ENCODE assay signal across 21 cellular contexts in genomic region chr3:31568649-31569048, GRCh38. TPM values are rescaled to one million over a fixed set of nuclear protein-coding genes. Genes with fewer than 3 reads are reported as not detected.
A peak's percentile ranks its signal among the peaks of the same experiment; 100 is the strongest.
DNase-seq lines count a peak whose midpoint lies in the region; ATAC-seq, FAIRE-seq and TF ChIP-seq lines count a peak whose summit lies in the region.
"Had no signal": no experiment of that assay in that cellular context is flagged by ENCODE, and none has a peak within 500 bp of the region (broad histone marks: within the 10 kb centered on the region; RNA-seq: fewer than 3 reads in every experiment).

No MANE protein-coding gene starts in this region.

- peak; percentile 29 for FAIRE-seq in kidney (lab: Jason Lieb, UNC)
- FAIRE-seq: A204.1, D721Med, G401.6 had no signal

- H4K20me1 ChIP-seq in GM23338 (replicated peaks; ENCODE audit: insufficient read depth) (peaks cover 76% of the 10 kb centered on the region), Loucy (ENCODE audit: insufficient read depth, low read length, poor library complexity, severe bottlenecking) (peaks cover 97% of the 10 kb centered on the region)

- no peak for TF ChIP-seq CTCF in GM23338 (conservative IDR thresholded peaks at IDR 0.05; ENCODE audit: low read depth in 2 of 2)
- TF ChIP-seq CTCF in Loucy (conservative IDR thresholded peaks at IDR 0.05; ENCODE audit: low read length), result no peak
- TF ChIP-seq CTCF in kidney (IDR thresholded peaks at IDR 0.05; ENCODE audit: borderline replicate concordance, extremely low read depth, insufficient read depth), result no peak
- no peak for TF ChIP-seq CTCF in mesothelial cell of epicardium (IDR thresholded peaks at IDR 0.05; ENCODE audit: unreplicated experiment)
- TF ChIP-seq CTCF in stomach (IDR thresholded peaks at IDR 0.05), result no peak

- H3K27me3 ChIP-seq in GM23338 (ENCODE audit: insufficient read depth) (no peaks in the 10 kb centered on the region), Loucy (ENCODE audit: insufficient read depth, low read length, poor library complexity, severe bottlenecking) (no peaks in the 10 kb centered on the region), stomach (no peaks in the 10 kb centered on the region)

- peaks cover 53% of the 10 kb centered on the region for H3K4me1 Mint-ChIP-seq in GM23338
- peaks cover 54% of the 10 kb centered on the region for H3K4me1 Mint-ChIP-seq in activated T-helper 17 cell treated with anti-CD3 and anti-CD28 coated beads, Interleukin-2, amount 50 U/mL, for 72 hours
- H3K4me1 Mint-ChIP-seq in mesothelial cell of epicardium, result peaks cover 29% of the 10 kb centered on the region

- H3K79me2 ChIP-seq in GM23338 (replicated peaks; ENCODE audit: insufficient read depth), result peaks cover 97% of the 10 kb centered on the region
- H3K79me2 ChIP-seq in Loucy (ENCODE audit: insufficient read depth, low read length), result peaks cover 97% of the 10 kb centered on the region

- no peak for DNase-seq in GM23338 (ENCODE audit: low spot score)
- no peak for DNase-seq in kidney
- DNase-seq in activated CD4-positive, alpha-beta T cell treated with anti-CD3 and anti-CD28 coated beads, Interleukin-2, amount 50 U/mL, for 1 hour, result no peak
- DNase-seq in NCI-H2227 treated with DMSO at 0.1 percent for 48 hours (lab: John Stamatoyannopoulos, UW), result no peak
- no peak for DNase-seq in mesothelial cell of epicardium (ENCODE audit: low spot score in 2 of 2, unreplicated experiment in 2 of 2)
- no peak for DNase-seq in stomach
- DNase-seq: AML-193; Caco-2; CD4-positive, alpha-beta T cell; GOT3; H7; HFFc6 had no signal

- no peaks in the 10 kb centered on the region for H3K36me3 ChIP-seq in GM23338 (ENCODE audit: insufficient read depth)
- H3K36me3 ChIP-seq in Loucy (ENCODE audit: insufficient read depth, low read length), result peaks cover 81% of the 10 kb centered on the region
- H3K36me3 ChIP-seq in kidney (ENCODE audit: control insufficient read depth in 1 of 2, insufficient read depth in 2 of 2, low read length in 2 of 2), result no peaks in the 10 kb centered on the region
- H3K36me3 ChIP-seq in stomach, result no peaks in the 10 kb centered on the region

- TF ChIP-seq EP300 in stomach (IDR thresholded peaks at IDR 0.05), result no peak

- TF ChIP-seq POLR2A in stomach (IDR thresholded peaks at IDR 0.05), result no peak

- H2AFZ ChIP-seq in GM23338 (no peak overlapping the region), Loucy (ENCODE audit: low read length) (no peak overlapping the region)

- H3K36me3 Mint-ChIP-seq in GM23338 (ENCODE audit: low read depth), result no peaks in the 10 kb centered on the region
- no peaks in the 10 kb centered on the region for H3K36me3 Mint-ChIP-seq in activated T-helper 17 cell treated with anti-CD3 and anti-CD28 coated beads, Interleukin-2, amount 50 U/mL, for 72 hours (ENCODE audit: low read depth)
- no peaks in the 10 kb centered on the region for H3K36me3 Mint-ChIP-seq in mesothelial cell of epicardium

- 88 to 96% (median 95%) methylated on average over 1 of the region's 1 CpG for WGBS in stomach, 5 donors

- H3F3A ChIP-seq in GM23338 (replicated peaks; ENCODE audit: low read depth), result no peaks in the 10 kb centered on the region
- peaks cover 56% of the 10 kb centered on the region for H3F3A ChIP-seq in Loucy (ENCODE audit: low read depth)

- H3K9me3 Mint-ChIP-seq in GM23338, result no peaks in the 10 kb centered on the region
- H3K9me3 Mint-ChIP-seq in activated T-helper 17 cell treated with anti-CD3 and anti-CD28 coated beads, Interleukin-2, amount 50 U/mL, for 72 hours, result no peaks in the 10 kb centered on the region
- no peaks in the 10 kb centered on the region for H3K9me3 Mint-ChIP-seq in mesothelial cell of epicardium
- H3K9me3 Mint-ChIP-seq: CD4-positive, alpha-beta T cell; HFFc6; IgD-negative memory B cell had no signal

- H3K4me3 Mint-ChIP-seq in GM23338 (no peak overlapping the region), mesothelial cell of epicardium (no peak overlapping the region)
- H3K4me3 Mint-ChIP-seq in activated T-helper 17 cell treated with anti-CD3 and anti-CD28 coated beads, Interleukin-2, amount 50 U/mL, for 72 hours, result peak overlapping the region; percentile 44
- H3K4me3 Mint-ChIP-seq: HFFc6 had no signal

- H3K9me3 ChIP-seq in Loucy (ENCODE audit: insufficient read depth, low read depth, low read length) (no peaks in the 10 kb centered on the region), kidney (ENCODE audit: control insufficient read depth in 1 of 2, low read length in 2 of 2) (no peaks in the 10 kb centered on the region), stomach (no peaks in the 10 kb centered on the region)
- H3K9me3 ChIP-seq: Caco-2 had no signal

- intact Hi-C loops in kidney (cut with DNase I) (no loop called here), stomach (cut with DNase I; ENCODE audit: low total_unique reads) (no loop called here)

- no peak overlapping the region for H3K9ac ChIP-seq in Loucy (ENCODE audit: low read depth, low read length, poor library complexity, severe bottlenecking)
- H3K9ac ChIP-seq in kidney (ENCODE audit: low read length in 2 of 2), result no peak overlapping the region

- H3K4me1 ChIP-seq in GM23338 (ENCODE audit: insufficient read depth) (peaks cover 63% of the 10 kb centered on the region), Loucy (ENCODE audit: insufficient read depth, low read length, poor library complexity, severe bottlenecking) (peaks cover 86% of the 10 kb centered on the region), kidney (ENCODE audit: control insufficient read depth in 1 of 2, insufficient read depth in 1 of 2, low read depth in 1 of 2, low read length in 2 of 2) (peaks cover 0 to 3% of the 10 kb centered on the region in 2 donors), stomach (peaks cover 0 to 85% (median 54%) of the 10 kb centered on the region in 4 donors)

- H3K27ac Mint-ChIP-seq in GM23338, result no peak overlapping the region
- H3K27ac Mint-ChIP-seq in activated T-helper 17 cell treated with anti-CD3 and anti-CD28 coated beads, Interleukin-2, amount 50 U/mL, for 72 hours, result no peak overlapping the region
- H3K27ac Mint-ChIP-seq in mesothelial cell of epicardium, result no peak overlapping the region
- H3K27ac Mint-ChIP-seq: CD4-positive, alpha-beta T cell; HFFc6; IgD-negative memory B cell had no signal

- no peak for ATAC-seq in GM23338
- ATAC-seq in activated T-helper 17 cell treated with anti-CD3 and anti-CD28 coated beads, Interleukin-2, amount 50 U/mL, for 72 hours (replicated peaks), result no peak
- ATAC-seq: HCT116, HepG2 had no signal

- H3K9me2 ChIP-seq in GM23338 (ENCODE audit: insufficient read depth) (no peaks in the 10 kb centered on the region), Loucy (replicated peaks; ENCODE audit: low read depth, low read length) (no peaks in the 10 kb centered on the region)

- H3K4me2 ChIP-seq in GM23338 (peak overlapping the region; percentile 35; the same call in 1 of the 2 replicates), Loucy (ENCODE audit: low read depth, low read length, poor library complexity, severe bottlenecking) (peak overlapping the region; percentile 95)

- no peaks in the 10 kb centered on the region for H3K27me3 Mint-ChIP-seq in GM23338 (ENCODE audit: insufficient read depth, low read depth, poor library complexity)
- no peaks in the 10 kb centered on the region for H3K27me3 Mint-ChIP-seq in activated T-helper 17 cell treated with anti-CD3 and anti-CD28 coated beads, Interleukin-2, amount 50 U/mL, for 72 hours
- no peaks in the 10 kb centered on the region for H3K27me3 Mint-ChIP-seq in mesothelial cell of epicardium (ENCODE audit: low read depth)
- H3K27me3 Mint-ChIP-seq: CD4-positive, alpha-beta T cell; IgD-negative memory B cell had no signal

- H3K4me3 ChIP-seq in GM23338 (no peak overlapping the region), Loucy (ENCODE audit: low read length, poor library complexity, severe bottlenecking) (peak overlapping the region; percentile 46), kidney (ENCODE audit: low read length in 2 of 2) (no peak overlapping the region), stomach (no peak overlapping the region)

- no peak overlapping the region for H3K27ac ChIP-seq in GM23338 (ENCODE audit: low read depth)
- no peak overlapping the region for H3K27ac ChIP-seq in kidney (ENCODE audit: low read depth in 2 of 2, low read length in 2 of 2)
- H3K27ac ChIP-seq in stomach, result no peak overlapping the region
- H3K27ac ChIP-seq: C4-2B had no signal

TF ChIP-seq in GM23338, 12 proteins besides CTCF, POLR2A, EP300 and RAD21 (continues in another document):
- TF ChIP-seq ZNF331 (CRISPR knock-in tag; IDR thresholded peaks at IDR 0.05; ENCODE audit: low read depth), result no peak

RNA-seq across cellular contexts. Expression of gene STT3B, which starts 35.9 kb away (rescaled TPM):
- total RNA-seq in GM23338 (2014; rRNA removed; shearing (Covaris generic)), result 139 and 167 TPM in 2 replicates
- 44.1 and 45.2 TPM in 2 replicates for polyA plus RNA-seq in GM23338 (2016; fragmentation: Nextera tagmentation; extraction: Ambion mirVana)
- total RNA-seq in activated T-helper 17 cell treated with anti-CD3 and anti-CD28 coated beads, Interleukin-2, amount 50 U/mL, for 72 hours, result 100 to 1,000 TPM in 1 of 2 donors, 10 to 100 TPM in 1; 88.9 to 155 TPM
- 89.9 TPM for total RNA-seq in kidney
- 44.7 TPM for polyA plus RNA-seq in kidney (ENCODE audit: insufficient read depth, low read depth, low replicate concordance)
- 206 to 214 TPM (median 210 TPM) in 3 replicates for total RNA-seq in mesothelial cell of epicardium
- total RNA-seq in stomach, result 100 to 1,000 TPM in 3 of 5 donors, 10 to 100 TPM in 2; 41.4 to 183 (median 141) TPM
- polyA plus RNA-seq in stomach, result 10 to 100 TPM; 15.1 to 29.3 (median 22.4) TPM
